Comparison of ENCODE assay signal across 9 cellular contexts in genomic region chr1:223504741-223505140, GRCh38.
DNase-seq lines count a peak whose midpoint lies in the region; FAIRE-seq and TF ChIP-seq lines count a peak whose summit lies in the region.
"Had no signal": no experiment of that assay in that cellular context is flagged by ENCODE, and none has a peak within 500 bp of the region (broad histone marks: within the 10 kb centered on the region; RNA-seq: fewer than 3 reads in every experiment).

No MANE protein-coding gene starts in this region.

- FAIRE-seq in bronchial epithelial cell (lab: Jason Lieb, UNC), result no peak

- TF ChIP-seq CTCF in bronchial epithelial cell (IDR thresholded peaks at IDR 0.05; ENCODE audit: insufficient read depth, low read length, severe bottlenecking), result no peak

- CTCF ChIA-PET in activated naive CD4-positive, alpha-beta T cell treated with anti-CD3 and anti-CD28 coated beads, Interleukin-2, amount 10 ng/mL, durations not matched to agents 7 days and 5 days (lab: Charles Lee), result no interaction called here

- no peaks in the 10 kb centered on the region for H3K36me3 Mint-ChIP-seq in activated naive CD4-positive, alpha-beta T cell treated with anti-CD3 and anti-CD28 coated beads, Interleukin-2, amount 10 ng/mL, durations not matched to agents 7 days and 5 days
- no peaks in the 10 kb centered on the region for H3K36me3 Mint-ChIP-seq in activated T-helper 1 cell treated with anti-CD3 and anti-CD28 coated beads, Interleukin-12 subunit alpha, Interleukin-12 subunit beta, Interleukin-2, Interleukin-4 antibody, amounts not matched to agents 30 ng/mL and 10 ng/mL and 1 ng/mL, durations not matched to agents 14 hours and 24 hours and 36 hours (ENCODE audit: low read depth)

- H3K36me3 ChIP-seq in bronchial epithelial cell (ENCODE audit: control insufficient read depth, insufficient read depth, low read length), result no peaks in the 10 kb centered on the region

- H3K9me3 Mint-ChIP-seq in activated naive CD4-positive, alpha-beta T cell treated with anti-CD3 and anti-CD28 coated beads, Interleukin-2, amount 10 ng/mL, durations not matched to agents 7 days and 5 days, result peaks cover 1% of the 10 kb centered on the region
- H3K9me3 Mint-ChIP-seq in activated T-helper 1 cell treated with anti-CD3 and anti-CD28 coated beads, Interleukin-12 subunit alpha, Interleukin-12 subunit beta, Interleukin-2, Interleukin-4 antibody, amounts not matched to agents 30 ng/mL and 10 ng/mL and 1 ng/mL, durations not matched to agents 14 hours and 24 hours and 36 hours, result no peaks in the 10 kb centered on the region
- H3K9me3 Mint-ChIP-seq: activated CD4-positive, alpha-beta T cell treated with anti-CD3 and anti-CD28 coated beads, Interleukin-2, amount 10 ng/mL, durations not matched to agents 7 days and 5 days had no signal

- H3K4me3 ChIP-seq in bronchial epithelial cell (ENCODE audit: low read depth, low read length), result no peak overlapping the region

- H3K4me1 Mint-ChIP-seq in activated naive CD4-positive, alpha-beta T cell treated with anti-CD3 and anti-CD28 coated beads, Interleukin-2, amount 10 ng/mL, durations not matched to agents 7 days and 5 days, result peaks cover 1% of the 10 kb centered on the region
- H3K4me1 Mint-ChIP-seq in activated T-helper 1 cell treated with anti-CD3 and anti-CD28 coated beads, Interleukin-12 subunit alpha, Interleukin-12 subunit beta, Interleukin-2, Interleukin-4 antibody, amounts not matched to agents 30 ng/mL and 10 ng/mL and 1 ng/mL, durations not matched to agents 14 hours and 24 hours and 36 hours (ENCODE audit: low read depth), result no peaks in the 10 kb centered on the region

- peaks cover 8% of the 10 kb centered on the region for H3K27me3 Mint-ChIP-seq in activated naive CD4-positive, alpha-beta T cell treated with anti-CD3 and anti-CD28 coated beads, Interleukin-2, amount 10 ng/mL, durations not matched to agents 7 days and 5 days
- H3K27me3 Mint-ChIP-seq in activated T-helper 1 cell treated with anti-CD3 and anti-CD28 coated beads, Interleukin-12 subunit alpha, Interleukin-12 subunit beta, Interleukin-2, Interleukin-4 antibody, amounts not matched to agents 30 ng/mL and 10 ng/mL and 1 ng/mL, durations not matched to agents 14 hours and 24 hours and 36 hours (ENCODE audit: insufficient read depth), result no peaks in the 10 kb centered on the region
- H3K27me3 Mint-ChIP-seq: activated CD4-positive, alpha-beta T cell treated with anti-CD3 and anti-CD28 coated beads, Interleukin-2, amount 10 ng/mL, durations not matched to agents 7 days and 5 days had no signal

- H3K27me3 ChIP-seq in bronchial epithelial cell (ENCODE audit: control insufficient read depth, insufficient read depth, low read length), result no peaks in the 10 kb centered on the region

- H3K4me3 Mint-ChIP-seq in activated naive CD4-positive, alpha-beta T cell treated with anti-CD3 and anti-CD28 coated beads, Interleukin-2, amount 10 ng/mL, durations not matched to agents 7 days and 5 days, result no peak overlapping the region
- no peak overlapping the region for H3K4me3 Mint-ChIP-seq in activated T-helper 1 cell treated with anti-CD3 and anti-CD28 coated beads, Interleukin-12 subunit alpha, Interleukin-12 subunit beta, Interleukin-2, Interleukin-4 antibody, amounts not matched to agents 30 ng/mL and 10 ng/mL and 1 ng/mL, durations not matched to agents 14 hours and 24 hours and 36 hours
- H3K4me3 Mint-ChIP-seq: activated CD4-positive, alpha-beta T cell treated with anti-CD3 and anti-CD28 coated beads, Interleukin-2, amount 10 ng/mL, durations not matched to agents 7 days and 5 days had no signal

- H3K27ac Mint-ChIP-seq in activated naive CD4-positive, alpha-beta T cell treated with anti-CD3 and anti-CD28 coated beads, Interleukin-2, amount 10 ng/mL, durations not matched to agents 7 days and 5 days, result no peak overlapping the region
- H3K27ac Mint-ChIP-seq in activated T-helper 1 cell treated with anti-CD3 and anti-CD28 coated beads, Interleukin-12 subunit alpha, Interleukin-12 subunit beta, Interleukin-2, Interleukin-4 antibody, amounts not matched to agents 30 ng/mL and 10 ng/mL and 1 ng/mL, durations not matched to agents 14 hours and 24 hours and 36 hours, result no peak overlapping the region

- DNase-seq in COR-L47 (lab: John Stamatoyannopoulos, UW), result peak; percentile 86
- DNase-seq in NCI-H1436 treated with DMSO at 0.1 percent for 48 hours (lab: John Stamatoyannopoulos, UW), result peak; percentile 64
- peak; percentile 98 for DNase-seq in bronchial epithelial cell (ENCODE audit: low read depth)
- peak; percentile 47 for DNase-seq in mucosa of gallbladder (ENCODE audit: low spot score)
- DNase-seq in activated naive CD4-positive, alpha-beta T cell treated with anti-CD3 and anti-CD28 coated beads, Interleukin-2, amount 10 ng/mL, durations not matched to agents 7 days and 5 days, result no peak
- no peak for DNase-seq in effector CD4-positive, alpha-beta T cell
- no peak for DNase-seq in activated T-helper 1 cell treated with anti-CD3 and anti-CD28 coated beads, Interleukin-12 subunit alpha, Interleukin-12 subunit beta, Interleukin-2, Interleukin-4 antibody, amounts not matched to agents 30 ng/mL and 10 ng/mL and 1 ng/mL, durations not matched to agents 14 hours and 24 hours and 36 hours (ENCODE audit: low spot score)
- no peak for DNase-seq in activated gamma-delta T cell treated with Interleukin-2 at 50 U/mL for 16 hours
- DNase-seq: activated CD4-positive, alpha-beta T cell treated with anti-CD3 and anti-CD28 coated beads, Interleukin-2, amount 10 ng/mL, durations not matched to agents 7 days and 5 days had no signal

- intact Hi-C loops in activated T-helper 1 cell treated with anti-CD3 and anti-CD28 coated beads, Interleukin-12 subunit alpha, Interleukin-12 subunit beta, Interleukin-2, Interleukin-4 antibody, amounts not matched to agents 30 ng/mL and 10 ng/mL and 1 ng/mL, durations not matched to agents 14 hours and 24 hours and 36 hours (cut with micrococcal nuclease), result no loop called here

Comparison
In these comparisons a context has a peak if more than half of its experiments do, and no peak if none do; other contexts are left out.
1. DNase-seq: peak in COR-L47 (single experiment), NCI-H1436 treated with DMSO at 0.1 percent for 48 hours (single experiment), bronchial epithelial cell (single experiment) and mucosa of gallbladder (single experiment); none in activated naive CD4-positive, alpha-beta T cell treated with anti-CD3 and anti-CD28 coated beads, Interleukin-2, amount 10 ng/mL, durations not matched to agents 7 days and 5 days (single experiment), effector CD4-positive, alpha-beta T cell (single experiment), activated T-helper 1 cell treated with anti-CD3 and anti-CD28 coated beads, Interleukin-12 subunit alpha, Interleukin-12 subunit beta, Interleukin-2, Interleukin-4 antibody, amounts not matched to agents 30 ng/mL and 10 ng/mL and 1 ng/mL, durations not matched to agents 14 hours and 24 hours and 36 hours (single experiment) and activated gamma-delta T cell treated with Interleukin-2 at 50 U/mL for 16 hours (single experiment).